ENCODE assay signal across 10 cellular contexts in genomic region chr11:92886243-92886905, GRCh38.
DNase-seq lines count a peak whose midpoint lies in the region; ATAC-seq, FAIRE-seq and TF ChIP-seq lines count a peak whose summit lies in the region.
"Had no signal": no experiment of that assay in that cellular context is flagged by ENCODE, and none has a peak within 500 bp of the region (broad histone marks: within the 10 kb centered on the region; RNA-seq: fewer than 3 reads in every experiment).

No MANE protein-coding gene starts in this region.

- H3K36me3 ChIP-seq in GM12878 (ENCODE audit: control insufficient read depth in 2 of 2, insufficient read depth in 2 of 2, low read length in 1 of 2) (no peaks in the 10 kb centered on the region), thyroid gland (no peaks in the 10 kb centered on the region)

- SMC1A ChIA-PET in GM12878 (lab: Charles Lee; ENCODE audit: uncharacterized antibody, unreplicated experiment) = interaction anchor here (0.7 to 1.8 kb wide), 5 partner anchors 9 to 546 kb away, joined by 3 to 5 read pairs (median 3); no protein-coding TSS in a partner anchor

- no peaks in the 10 kb centered on the region for H3K9me3 ChIP-seq in GM12878 (replicated peaks; ENCODE audit: control insufficient read depth, insufficient read depth, low read length)
- no peaks in the 10 kb centered on the region for H3K9me3 ChIP-seq in thyroid gland

- H3K4me3 ChIP-seq in GM12878 (no peak overlapping the region), thyroid gland (replicated peaks in 1 of 3) (no peak overlapping the region)
- H3K4me3 ChIP-seq: skin epidermis had no signal

- intact Hi-C loops in GM12878 (cut with micrococcal nuclease; ENCODE audit: unreplicated experiment) = loop anchor here (1.0 to 5.0 kb wide), 2 partner anchors 151 to 544 kb away; no protein-coding TSS in a partner anchor
- intact Hi-C loops in thyroid gland (cut with DNase I) = no loop called here

- TF ChIP-seq RAD21 in GM12878 (IDR thresholded peaks at IDR 0.05; ENCODE audit: insufficient read depth, low read depth, low read length) = peak; percentile 90

- RAD21 ChIA-PET in GM12878 (lab: Charles Lee; ENCODE audit: unreplicated experiment) = no interaction called here

- in situ Hi-C loops in GM12878 (cut with MboI) = no loop called here

- no peak overlapping the region for H3K4me2 ChIP-seq in GM12878 (ENCODE audit: control insufficient read depth, insufficient read depth)

- CTCF ChIA-PET in GM12878 (lab: Yijun Ruan, JAX) = interaction anchor here (0.6 to 1.7 kb wide), 12 partner anchors 9 to 940 kb away, joined by 3 to 8 read pairs (median 3); no protein-coding TSS in a partner anchor

- H3K27ac ChIP-seq in GM12878 (ENCODE audit: control insufficient read depth, insufficient read depth) (no peak overlapping the region), thyroid gland (no peak overlapping the region)
- H3K27ac ChIP-seq: skin epidermis had no signal

- peak; percentile 71 for FAIRE-seq in D721Med (lab: Jason Lieb, UNC)
- peak; percentile 62 for FAIRE-seq in GM12878 (lab: Jason Lieb, UNC)
- FAIRE-seq: TTC549 had no signal

- H3K27me3 ChIP-seq in GM12878 (replicated peaks in 1 of 2; ENCODE audit: control insufficient read depth in 2 of 2, insufficient read depth in 2 of 2, low read length in 1 of 2) (peaks cover 0 to 2% of the 10 kb centered on the region in 2 experiments; a peak in 2 of 4 replicates), thyroid gland (no peaks in the 10 kb centered on the region)

- H3K9ac ChIP-seq in GM12878 (ENCODE audit: control insufficient read depth, insufficient read depth, low read length) = no peak overlapping the region

- H2AFZ ChIP-seq in GM12878 (ENCODE audit: control insufficient read depth, low read depth, low read length) = no peak overlapping the region

- TF ChIP-seq CTCF in D721Med (IDR thresholded peaks at IDR 0.05; ENCODE audit: insufficient read depth, missing control alignments) (peak; percentile 66), GM12878 (IDR thresholded peaks at IDR 0.05 in 2 of 3, conservative IDR thresholded peaks at IDR 0.05 in 1 of 3; ENCODE audit: control insufficient read depth in 2 of 3, extremely low read depth in 1 of 3, insufficient read depth in 1 of 3, low read depth in 3 of 3, low read length in 3 of 3) (peak; percentile 49 to 77 (median 66); a peak in 5 of 6 replicates), thyroid gland (IDR thresholded peaks at IDR 0.05) (peak in 5 of 6 experiments; percentile 17 to 85 (median 64))

- ATAC-seq in GM18909 (IDR thresholded peaks at IDR 0.05; ENCODE audit: poor library complexity, unreplicated experiment) (peak; percentile 78), HG03439 (IDR thresholded peaks at IDR 0.05; ENCODE audit: unreplicated experiment) (peak; percentile 69), GM12878 (peak; percentile 91)

- WGBS in GM12878 (ENCODE audit: insufficient coverage, insufficient replicate concordance, low lambda C conversion rate, missing lambda C conversion rate) = 0% methylated on average over 4 of the region's 4 CpGs
- 24 to 29% methylated on average over 4 of the region's 4 CpGs for WGBS in thyroid gland, 2 donors

- H4K20me1 ChIP-seq in GM12878 (ENCODE audit: control insufficient read depth, insufficient read depth) = no peaks in the 10 kb centered on the region

- TF ChIP-seq POLR2A in GM12878 (IDR thresholded peaks at IDR 0.05; ENCODE audit: low read depth, low read length) = no peak
- no peak for TF ChIP-seq POLR2A in thyroid gland (IDR thresholded peaks at IDR 0.05)

- H3K4me1 ChIP-seq in GM12878 (ENCODE audit: control insufficient read depth, insufficient read depth, low read length) (no peaks in the 10 kb centered on the region), thyroid gland (no peaks in the 10 kb centered on the region)

- no TSS peak for BruUV-seq in GM12878 (replicated peaks; lab: Mats Ljungman, UMichigan)

- no peak for TF ChIP-seq EP300 in GM12878 (IDR thresholded peaks at IDR 0.05; ENCODE audit: borderline replicate concordance in 1 of 2, control insufficient read depth in 1 of 2, low read depth in 2 of 2, low read length in 2 of 2)

- peak; percentile 48 for DNase-seq in D721Med (ENCODE audit: insufficient read length, low spot score)
- peak; percentile 63 to 84 for DNase-seq in NCI-H446 (lab: John Stamatoyannopoulos, UW)
- peak; percentile 3 for DNase-seq in GM12878 (ENCODE audit: low read depth, low spot score)
- peak; percentile 90 for DNase-seq in inferior parietal cortex (ENCODE audit: extremely low spot score)
- peak; percentile 26 to 30 for DNase-seq in thyroid gland
- DNase-seq in stimulated activated CD8-positive, alpha-beta memory T cell treated with anti-CD3 and anti-CD28 coated beads, Interleukin-4, amount 100 ng/mL, for 48 hours = no peak

- H3K79me2 ChIP-seq in GM12878 (ENCODE audit: control insufficient read depth, insufficient read depth, low read length) = no peaks in the 10 kb centered on the region

- POLR2A ChIA-PET in GM12878 (lab: Charles Lee) = no interaction called here

TF ChIP-seq in GM12878, 131 proteins besides CTCF, POLR2A, EP300 and RAD21:
- TF ChIP-seq MEF2A (IDR thresholded peaks at IDR 0.05; ENCODE audit: insufficient read depth, low read depth, low read length) = no peak
- no peak for TF ChIP-seq HCFC1 (IDR thresholded peaks at IDR 0.05; ENCODE audit: low read length)
- peak; percentile 59 for TF ChIP-seq SMC3 (IDR thresholded peaks at IDR 0.05; ENCODE audit: borderline replicate concordance, low read length)
- TF ChIP-seq, protein P1, sequence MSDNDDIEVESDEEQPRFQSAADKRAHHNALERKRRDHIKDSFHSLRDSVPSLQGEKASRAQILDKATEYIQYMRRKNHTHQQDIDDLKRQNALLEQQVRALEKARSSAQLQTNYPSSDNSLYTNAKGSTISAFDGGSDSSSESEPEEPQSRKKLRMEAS (IDR thresholded peaks at IDR 0.05; ENCODE audit: low read depth, low read length) = no peak
